ENCODE assay signal across 26 cellular contexts in genomic region chr18:8883409-8883668, GRCh38.
"Had no signal": no experiment of that assay in that cellular context is flagged by ENCODE, and none has a peak within 500 bp of the region (broad histone marks: within the 10 kb centered on the region; RNA-seq: fewer than 3 reads in every experiment).

No MANE protein-coding gene starts in this region.

- H3K4me1 Mint-ChIP-seq: memory B cell; naive B cell; nephron; neural progenitor cell; stimulated activated naive CD8-positive, alpha-beta T cell treated with anti-CD3 and anti-CD28 coated beads, Interleukin-15, amount 100 ng/mL, for 72 hours had no signal

- ATAC-seq: effector memory CD8-positive, alpha-beta T cell; gastrocnemius medialis; left ventricle myocardium superior; lower lobe of right lung; mucosa of descending colon; right lobe of liver; stimulated activated naive CD8-positive, alpha-beta T cell treated with anti-CD3 and anti-CD28 coated beads, Interleukin-15, amount 100 ng/mL, for 72 hours; upper lobe of right lung had no signal

- H3K4me3 Mint-ChIP-seq: effector memory CD8-positive, alpha-beta T cell; memory B cell; mesothelial cell of epicardium; naive B cell; nephron; neural progenitor cell; stimulated activated naive CD8-positive, alpha-beta T cell treated with anti-CD3 and anti-CD28 coated beads, Interleukin-15, amount 100 ng/mL, for 72 hours had no signal

- H3K4me3 ChIP-seq: gastrocnemius medialis, lower lobe of right lung, mucosa of descending colon, neural progenitor cell, right lobe of liver, suprapubic skin, transverse colon, upper lobe of right lung, uterus had no signal

- H3K4me1 ChIP-seq: gastrocnemius medialis, lower lobe of right lung, parathyroid adenoma, right lobe of liver, suprapubic skin, transverse colon, upper lobe of right lung, uterus had no signal

- H3K9ac ChIP-seq: neural progenitor cell, parathyroid adenoma had no signal

- H3K9me3 ChIP-seq: gastrocnemius medialis, right lobe of liver, upper lobe of right lung, uterus had no signal

- H3K27me3 ChIP-seq: gastrocnemius medialis, neural progenitor cell, right lobe of liver, transverse colon, upper lobe of right lung, uterus had no signal

- H3K27ac Mint-ChIP-seq: effector memory CD8-positive, alpha-beta T cell; memory B cell; mesothelial cell of epicardium; nephron; neural progenitor cell; progenitor cell of endocrine pancreas; stimulated activated naive CD8-positive, alpha-beta T cell treated with anti-CD3 and anti-CD28 coated beads, Interleukin-15, amount 100 ng/mL, for 72 hours had no signal

- H3K27ac ChIP-seq: gastrocnemius medialis, lower lobe of right lung, neural progenitor cell, parathyroid adenoma, right lobe of liver, suprapubic skin, transverse colon, upper lobe of right lung, uterus had no signal

- H3K27me3 Mint-ChIP-seq: progenitor cell of endocrine pancreas had no signal

- H3K36me3 ChIP-seq: gastrocnemius medialis, lower lobe of right lung, neural progenitor cell, right lobe of liver, suprapubic skin, transverse colon, upper lobe of right lung, uterus had no signal

- DNase-seq: cortex of kidney; effector memory CD8-positive, alpha-beta T cell; foreskin fibroblast; gastrocnemius medialis; head of caudate nucleus; left ventricle myocardium superior; lower lobe of right lung; mucosa of descending colon; naive B cell; right lobe of liver; small intestine; stimulated activated CD4-positive, alpha-beta T cell treated with anti-CD3 and anti-CD28 coated beads, Interleukin-15, amount 100 ng/mL, for 24 hours; stimulated activated CD4-positive, alpha-beta T cell treated with anti-CD3 and anti-CD28 coated beads, Interleukin-4, amount 100 ng/mL, for 1 hour; stimulated activated CD8-positive, alpha-beta memory T cell treated with anti-CD3 and anti-CD28 coated beads, Interleukin-4, amount 100 ng/mL, for 48 hours; stimulated activated naive CD4-positive, alpha-beta T cell; stimulated activated naive CD8-positive, alpha-beta T cell treated with anti-CD3 and anti-CD28 coated beads, Interleukin-15, amount 100 ng/mL, for 72 hours; transverse colon; upper lobe of right lung; uterus had no signal
